Comparison of ENCODE assay signal across 10 cellular contexts in the genomic region with DNA sequence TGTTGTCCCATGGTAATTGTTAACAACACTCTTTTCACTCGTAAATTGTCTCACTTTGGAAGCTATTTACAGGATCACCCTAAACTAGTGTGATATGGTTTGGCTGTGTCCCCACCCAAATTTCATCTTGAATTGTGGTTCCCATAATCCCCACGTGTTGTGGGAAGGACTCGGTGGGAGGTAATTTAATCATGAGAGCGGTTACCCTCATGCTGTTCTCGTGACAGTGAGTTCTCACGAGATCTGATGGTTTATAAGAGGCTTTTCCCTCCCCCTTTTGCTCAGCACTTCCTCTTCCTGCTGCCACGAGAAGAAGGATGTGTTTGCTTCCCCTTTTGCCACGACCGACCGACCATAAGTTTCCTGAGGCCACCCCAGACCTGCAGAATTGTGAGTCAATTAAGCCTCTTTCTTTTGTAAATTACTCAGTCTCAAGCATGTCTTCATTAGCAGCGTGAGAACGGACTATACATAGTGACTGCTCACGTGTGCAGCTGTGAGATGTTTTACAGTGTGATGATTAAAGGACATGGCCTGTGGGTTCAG. TPM values are rescaled to one million over a fixed set of nuclear protein-coding genes. Genes with fewer than 3 reads are reported as not detected.
DNase-seq lines count a peak whose midpoint lies in the region; ATAC-seq and TF ChIP-seq lines count a peak whose summit lies in the region.
"Had no signal": no experiment of that assay in that cellular context is flagged by ENCODE, and none has a peak within 500 bp of the region (broad histone marks: within the 10 kb centered on the region; RNA-seq: fewer than 3 reads in every experiment).

No MANE protein-coding gene starts in this region.

- 32 to 47% (median 39%) methylated on average over 13 of the region's 13 CpGs for WGBS in ovary, 3 donors

- peaks cover 10% of the 10 kb centered on the region for H3K4me1 ChIP-seq in OCI-LY3 (ENCODE audit: low read length)
- H3K4me1 ChIP-seq in rectal smooth muscle tissue (ENCODE audit: control insufficient read depth, insufficient read depth, low read length), result no peaks in the 10 kb centered on the region
- no peaks in the 10 kb centered on the region for H3K4me1 ChIP-seq in ovary (ENCODE audit: insufficient read depth)

- peak; percentile 2 for DNase-seq in activated T-cell treated with anti-CD3 and anti-CD28 coated beads for 48 hours (ENCODE audit: low read depth)
- DNase-seq in activated T-cell treated with anti-CD3 and anti-CD28 coated beads for 4 hours, result no peak
- DNase-seq in dermis blood vessel endothelial cell, result peak; percentile 55
- DNase-seq in ovary, result no peak
- no peak for DNase-seq in superior temporal gyrus (ENCODE audit: extremely low spot score)
- DNase-seq: SK-N-SH had no signal

- peak overlapping the region; percentile 70 for H3K4me3 ChIP-seq in OCI-LY3 (ENCODE audit: low read length)
- peak overlapping the region; percentile 19 for H3K4me3 ChIP-seq in rectal smooth muscle tissue (ENCODE audit: low read length)
- no peak overlapping the region for H3K4me3 ChIP-seq in ovary

- peaks cover 2% of the 10 kb centered on the region for H3K36me3 ChIP-seq in OCI-LY3 (replicated peaks; ENCODE audit: low read depth, low read length)
- no peaks in the 10 kb centered on the region for H3K36me3 ChIP-seq in rectal smooth muscle tissue (ENCODE audit: control insufficient read depth, insufficient read depth, low read length)
- H3K36me3 ChIP-seq in ovary, result no peaks in the 10 kb centered on the region

- H3K27me3 ChIP-seq in OCI-LY3 (ENCODE audit: low read depth, low read length) (no peaks in the 10 kb centered on the region), rectal smooth muscle tissue (ENCODE audit: control insufficient read depth, insufficient read depth, low read length) (no peaks in the 10 kb centered on the region), ovary (no peaks in the 10 kb centered on the region)

- ATAC-seq in GM18498 (IDR thresholded peaks at IDR 0.05; ENCODE audit: unreplicated experiment), result no peak

- H3K27ac ChIP-seq in OCI-LY3 (ENCODE audit: low read length), result peak overlapping the region; percentile 44
- no peak overlapping the region for H3K27ac ChIP-seq in rectal smooth muscle tissue (ENCODE audit: low read depth, low read length)
- H3K27ac ChIP-seq in ovary, result no peak overlapping the region

- H3K79me2 ChIP-seq in OCI-LY3 (ENCODE audit: low read length), result no peaks in the 10 kb centered on the region

- no peaks in the 10 kb centered on the region for H4K20me1 ChIP-seq in OCI-LY3 (ENCODE audit: insufficient read depth, low read length)

- peak overlapping the region; percentile 93 for H2AFZ ChIP-seq in OCI-LY3 (ENCODE audit: low read depth, low read length)

- H3K9ac ChIP-seq in OCI-LY3 (ENCODE audit: low read length) (no peak overlapping the region), rectal smooth muscle tissue (ENCODE audit: low read length) (no peak overlapping the region)
- H3K9ac ChIP-seq: SK-N-SH had no signal

- intact Hi-C loops in ovary (cut with DNase I), result no loop called here

- H3K4me2 ChIP-seq in OCI-LY3 (ENCODE audit: low read length), result peak overlapping the region; percentile 60
- H3K4me2 ChIP-seq: SK-N-SH had no signal

- H3K9me3 ChIP-seq in OCI-LY3 (ENCODE audit: insufficient read depth, low read length) (no peaks in the 10 kb centered on the region; the same call in 1 of the 2 replicates), ovary (no peaks in the 10 kb centered on the region)
- H3K9me3 ChIP-seq: SK-N-SH had no signal

- TF ChIP-seq EP300 in ovary (IDR thresholded peaks at IDR 0.05), result no peak

- TF ChIP-seq CTCF in OCI-LY3 (IDR thresholded peaks at IDR 0.05; ENCODE audit: low read depth, low read length), result no peak
- TF ChIP-seq CTCF in ovary (IDR thresholded peaks at IDR 0.05), result no peak

- TF ChIP-seq POLR2A in ovary (IDR thresholded peaks at IDR 0.05), result no peak

RNA-seq across cellular contexts. Expression of gene DNAH3, which starts 34.4 kb away (rescaled TPM):
- total RNA-seq in dermis blood vessel endothelial cell, result not detected in 2 replicates
- total RNA-seq in ovary, result 10 to 100 TPM in 1 of 7 donors, 1 to 10 TPM in 2, under 1 TPM in 3, not detected in 1; 0.05 to 12.1 (median 1.0) TPM
- under 1 TPM; 0.10 to 0.13 TPM for polyA plus RNA-seq in ovary
- total RNA-seq: lung microvascular endothelial cell had no signal
- polyA plus RNA-seq: SK-N-SH had no signal

RNA-seq across cellular contexts. Expression of gene LDAF1, which starts 42.3 kb away (rescaled TPM):
- total RNA-seq in dermis blood vessel endothelial cell (12.5 and 49.7 TPM in 2 replicates), ovary (10 to 100 TPM; 33.5 to 89.5 (median 67.4) TPM)
- polyA plus RNA-seq in ovary, result 10 to 100 TPM; 75.4 to 87.3 TPM

Comparison
In these comparisons a context has a peak if more than half of its experiments do, and no peak if none do; other contexts are left out.
1. DNase-seq: peak in activated T-cell treated with anti-CD3 and anti-CD28 coated beads for 48 hours (single experiment) and dermis blood vessel endothelial cell (single experiment); none in activated T-cell treated with anti-CD3 and anti-CD28 coated beads for 4 hours (single experiment), ovary (0 of 5) and superior temporal gyrus (single experiment).